Comparison of ENCODE assay signal across 8 cellular contexts in genomic region chr6:30453508-30454206, GRCh38. TPM values are rescaled to one million over a fixed set of nuclear protein-coding genes. Genes with fewer than 3 reads are reported as not detected.
DNase-seq lines count a peak whose midpoint lies in the region; ATAC-seq and TF ChIP-seq lines count a peak whose summit lies in the region.
"Not testable (repeated sequence)": the region's sequence is repeated elsewhere in the genome, so short reads cannot be mapped to it uniquely, and the experiment has no call there.

No MANE protein-coding gene starts in this region.

- not testable (repeated sequence) for H3K79me2 ChIP-seq in osteoblast (ENCODE audit: insufficient read depth, low read length)

- H3K36me3 Mint-ChIP-seq in stimulated activated memory B cell treated with anti-CD40 and anti-IgM and Interleukin-4, amounts not matched to agents 10 μg/mL and 1 μg/mL and 100 μg/mL, for 72 hours: not testable (repeated sequence)

- H3K9me3 Mint-ChIP-seq in stimulated activated memory B cell treated with anti-CD40 and anti-IgM and Interleukin-4, amounts not matched to agents 10 μg/mL and 1 μg/mL and 100 μg/mL, for 72 hours: not testable (repeated sequence)

- not testable (repeated sequence) for H4K20me1 ChIP-seq in osteoblast (ENCODE audit: insufficient read depth, low read length)

- H3K4me1 Mint-ChIP-seq in stimulated activated memory B cell treated with anti-CD40 and anti-IgM and Interleukin-4, amounts not matched to agents 10 μg/mL and 1 μg/mL and 100 μg/mL, for 72 hours: peaks cover 42% of the 10 kb centered on the region

- not testable (repeated sequence) for H3K9me3 ChIP-seq in osteoblast (ENCODE audit: low read depth, low read length)

- H3K36me3 ChIP-seq in osteoblast (ENCODE audit: insufficient read depth, low read length): not testable (repeated sequence)

- not testable (repeated sequence) for H3K27ac Mint-ChIP-seq in stimulated activated memory B cell treated with anti-CD40 and anti-IgM and Interleukin-4, amounts not matched to agents 10 μg/mL and 1 μg/mL and 100 μg/mL, for 72 hours

- peak overlapping the region; percentile 37 for H3K4me2 ChIP-seq in osteoblast (ENCODE audit: insufficient read depth, low read length)

- not testable (repeated sequence) for H3K4me1 ChIP-seq in osteoblast (ENCODE audit: insufficient read depth, low read length)

- intact Hi-C loops in Right ventricle myocardium superior (cut with DNase I): not testable (repeated sequence)

- H3K27ac ChIP-seq in osteoblast (ENCODE audit: low read depth, low read length): not testable (repeated sequence)

- H3K4me3 Mint-ChIP-seq in stimulated activated memory B cell treated with anti-CD40 and anti-IgM and Interleukin-4, amounts not matched to agents 10 μg/mL and 1 μg/mL and 100 μg/mL, for 72 hours: peak overlapping the region; percentile 41

- H3K27me3 Mint-ChIP-seq in stimulated activated memory B cell treated with anti-CD40 and anti-IgM and Interleukin-4, amounts not matched to agents 10 μg/mL and 1 μg/mL and 100 μg/mL, for 72 hours: peaks cover 88% of the 10 kb centered on the region

- peaks cover 67% of the 10 kb centered on the region for H3K27me3 ChIP-seq in osteoblast (ENCODE audit: insufficient read depth, low read length)

- H2AFZ ChIP-seq in osteoblast (ENCODE audit: low read length): peak overlapping the region; percentile 29

- not testable (repeated sequence) for H3K4me3 ChIP-seq in WI38 (ENCODE audit: low read depth, low read length)
- peak overlapping the region; percentile 16 for H3K4me3 ChIP-seq in osteoblast (ENCODE audit: insufficient read depth, low read length)

- peak; percentile 88 for TF ChIP-seq CTCF in WI38 (IDR thresholded peaks at IDR 0.05; ENCODE audit: low read depth, low read length)
- TF ChIP-seq CTCF in osteoblast (IDR thresholded peaks at IDR 0.05; ENCODE audit: extremely low read depth, low read depth, low read length): peak; percentile 76

- ATAC-seq in HG03439 (IDR thresholded peaks at IDR 0.05; ENCODE audit: unreplicated experiment) (peak; percentile 61), Right ventricle myocardium superior (ENCODE audit: poor library complexity) (peak; percentile 85)
- ATAC-seq in stimulated activated memory B cell treated with anti-CD40 and anti-IgM and Interleukin-4, amounts not matched to agents 10 μg/mL and 1 μg/mL and 100 μg/mL, for 72 hours: peak; percentile 88

- DNase-seq in DMS 273 treated with DMSO at 0.1 percent for 48 hours (lab: John Stamatoyannopoulos, UW): peak; percentile 46
- peak; percentile 70 to 94 for DNase-seq in NCI-H526 (lab: John Stamatoyannopoulos, UW)
- DNase-seq in anterior cingulate cortex (lab: John Stamatoyannopoulos, UW): peak in 51 of 58 donors; percentile 7 to 87 (median 44)
- DNase-seq in Right ventricle myocardium superior: peak; percentile 92
- DNase-seq in osteoblast (ENCODE audit: insufficient read length, low spot score, missing footprints): peak; percentile 94

RNA-seq across cellular contexts. Expression of gene HLA-E, which starts 35.7 kb away (rescaled TPM):
- total RNA-seq in Right ventricle myocardium superior (145 TPM), osteoblast (320 and 343 TPM in 2 replicates)

Comparison
In these comparisons a context has a peak if more than half of its experiments do, and no peak if none do; other contexts are left out.
1. DNase-seq: peak in every context shown above with its lines; median percentile 94 in osteoblast; 92 in Right ventricle myocardium superior; 82 in NCI-H526; 46 in DMS 273 treated with DMSO at 0.1 percent for 48 hours; 44 in anterior cingulate cortex.